18 cellular contexts compared by ENCODE assay signal in genomic region chr21:45763074-45763473, GRCh38.
DNase-seq lines count a peak whose midpoint lies in the region; ATAC-seq, FAIRE-seq and TF ChIP-seq lines count a peak whose summit lies in the region.
"Had no signal": no experiment of that assay in that cellular context is flagged by ENCODE, and none has a peak within 500 bp of the region (broad histone marks: within the 10 kb centered on the region; RNA-seq: fewer than 3 reads in every experiment).

No MANE protein-coding gene starts in this region.

- FAIRE-seq in D721Med (lab: Jason Lieb, UNC), result no peak
- FAIRE-seq: GM19239 had no signal

- no peaks in the 10 kb centered on the region for H3K27me3 Mint-ChIP-seq in nephron (ENCODE audit: low read depth)

- no peaks in the 10 kb centered on the region for H3K27me3 ChIP-seq in A673 (replicated peaks; ENCODE audit: insufficient read depth, low read depth, low read length, poor library complexity)
- H3K27me3 ChIP-seq in heart left ventricle, result no peaks in the 10 kb centered on the region
- H3K27me3 ChIP-seq: BLaER1 had no signal

- in situ Hi-C loops in astrocyte of the spinal cord (cut with HindIII; ENCODE audit: low sequenced_read_pairs), result no loop called here

- H3K4me1 ChIP-seq in A673 (ENCODE audit: insufficient read depth, low read length, poor library complexity, severe bottlenecking) (peaks cover 21% of the 10 kb centered on the region), heart left ventricle (no peaks in the 10 kb centered on the region)
- H3K4me1 ChIP-seq: Caco-2 had no signal

- POLR2A ChIA-PET in A673 (lab: Charles Lee; ENCODE audit: low non-redundant PET), result no interaction called here

- H3K36me3 ChIP-seq in A673 (ENCODE audit: insufficient read depth, low read length, poor library complexity, severe bottlenecking), result no peaks in the 10 kb centered on the region
- no peaks in the 10 kb centered on the region for H3K36me3 ChIP-seq in heart left ventricle

- DNase-seq in A673 (ENCODE audit: low spot score) (peak; percentile 77), astrocyte of the spinal cord (ENCODE audit: low read depth, low spot score) (peak; percentile 50), putamen (ENCODE audit: low spot score) (peak; percentile 6), heart left ventricle (no peak), NCI-H82 (lab: John Stamatoyannopoulos, UW) (no peak), NCI-H187 (lab: John Stamatoyannopoulos, UW) (no peak), D721Med (ENCODE audit: insufficient read length, low spot score) (no peak)
- DNase-seq: AML-193; Caco-2; CD8-positive, alpha-beta memory T cell; DMS53; GF-D8; GOT3; H9 had no signal

- peaks cover 41% of the 10 kb centered on the region for H3K4me1 Mint-ChIP-seq in nephron
- H3K4me1 Mint-ChIP-seq: H9 had no signal

- H3K9me3 ChIP-seq in A673 (ENCODE audit: low read depth, low read length, poor library complexity, severe bottlenecking), result no peaks in the 10 kb centered on the region
- H3K9me3 ChIP-seq in heart left ventricle, result no peaks in the 10 kb centered on the region
- H3K9me3 ChIP-seq: Caco-2 had no signal

- TF ChIP-seq CTCF in A673 (conservative IDR thresholded peaks at IDR 0.05; ENCODE audit: low read depth, low read length) (no peak), astrocyte of the spinal cord (IDR thresholded peaks at IDR 0.05; ENCODE audit: low read depth, low read length) (no peak), nephron (IDR thresholded peaks at IDR 0.05; ENCODE audit: unreplicated experiment in 3 of 3) (no peak), heart left ventricle (IDR thresholded peaks at IDR 0.05) (no peak), D721Med (IDR thresholded peaks at IDR 0.05; ENCODE audit: insufficient read depth, missing control alignments) (no peak)

- peaks cover 6% of the 10 kb centered on the region for H3K9me3 Mint-ChIP-seq in nephron
- H3K9me3 Mint-ChIP-seq: CD8-positive, alpha-beta memory T cell; H9 had no signal

- H3K4me3 Mint-ChIP-seq in nephron, result peak overlapping the region in 1 of 3 experiments; percentile 43
- H3K4me3 Mint-ChIP-seq: CD8-positive, alpha-beta memory T cell; H9 had no signal

- no TSS peak for BruUV-seq in A673 (replicated peaks; lab: Mats Ljungman, UMichigan)

- TF ChIP-seq POLR2A in heart left ventricle (IDR thresholded peaks at IDR 0.05), result no peak

- CTCF ChIA-PET in A673 (lab: Charles Lee), result no interaction called here

- peak overlapping the region in 2 of 3 experiments; percentile 86 to 93 for H3K27ac Mint-ChIP-seq in nephron
- H3K27ac Mint-ChIP-seq: H9 had no signal

- H3K27ac ChIP-seq in A673 (ENCODE audit: low read depth, low read length, poor library complexity, severe bottlenecking) (peak overlapping the region; percentile 15), heart left ventricle (no peak overlapping the region)
- H3K27ac ChIP-seq: 22Rv1, BLaER1 had no signal

- intact Hi-C loops in A673 (cut with micrococcal nuclease; ENCODE audit: unreplicated experiment), result no loop called here
- intact Hi-C loops in heart left ventricle (cut with DNase I), result no loop called here

- WGBS in heart left ventricle, 4 donors, result 92 to 95% (median 93%) methylated on average over 19 of the region's 19 CpGs

- ATAC-seq in heart left ventricle, result no peak

- H3K36me3 Mint-ChIP-seq in nephron (ENCODE audit: low read depth), result no peaks in the 10 kb centered on the region

- H3K4me3 ChIP-seq in A673 (ENCODE audit: low read depth, low read length, poor library complexity, severe bottlenecking) (peak overlapping the region; percentile 30), astrocyte of the spinal cord (ENCODE audit: low read depth, low read length) (no peak overlapping the region), heart left ventricle (no peak overlapping the region)
- H3K4me3 ChIP-seq: BLaER1 had no signal

Comparison
In these comparisons a context has a peak if more than half of its experiments do, and no peak if none do; other contexts are left out.
1. DNase-seq: peak in A673 (single experiment), astrocyte of the spinal cord (single experiment) and putamen (single experiment); none in heart left ventricle (0 of 5), NCI-H82 (single experiment), NCI-H187 (0 of 2) and D721Med (single experiment).